Comparison of ENCODE assay signal across 21 cellular contexts in genomic region chr1:60553730-60554129, GRCh38.
DNase-seq lines count a peak whose midpoint lies in the region; ATAC-seq, FAIRE-seq and TF ChIP-seq lines count a peak whose summit lies in the region.
"Had no signal": no experiment of that assay in that cellular context is flagged by ENCODE, and none has a peak within 500 bp of the region (broad histone marks: within the 10 kb centered on the region; RNA-seq: fewer than 3 reads in every experiment).

No MANE protein-coding gene starts in this region.

- ATAC-seq in WTC11 (no peak), pancreas (no peak)
- ATAC-seq: HCT116 had no signal

- H3K36me3 Mint-ChIP-seq in WTC11: no peaks in the 10 kb centered on the region
- H3K36me3 Mint-ChIP-seq: CD4-positive, alpha-beta memory T cell had no signal

- DNase-seq in WTC11 (ENCODE audit: low spot score): no peak
- no peak for DNase-seq in frontal cortex (ENCODE audit: low spot score in 2 of 2)
- no peak for DNase-seq in pancreas
- DNase-seq in cortex of kidney (lab: John Stamatoyannopoulos, UW): no peak
- DNase-seq in breast epithelium (ENCODE audit: low spot score in 2 of 2): no peak
- DNase-seq in DMS 273 treated with DMSO at 0.1 percent for 48 hours (lab: John Stamatoyannopoulos, UW): no peak
- no peak for DNase-seq in ureter (ENCODE audit: low spot score)
- DNase-seq: 8988T; C1 segment of cervical spinal cord; Calu3; CD4-positive, alpha-beta memory T cell; COR-L47; DMS79; EL; GF-D8; H9 had no signal

- H3K27ac Mint-ChIP-seq in WTC11: no peak overlapping the region
- H3K27ac Mint-ChIP-seq: CD4-positive, alpha-beta memory T cell; H9 had no signal

- no peaks in the 10 kb centered on the region for H3K4me1 Mint-ChIP-seq in WTC11
- H3K4me1 Mint-ChIP-seq: CD4-positive, alpha-beta memory T cell; H9 had no signal

- H3K4me1 ChIP-seq in pancreas: no peaks in the 10 kb centered on the region
- H3K4me1 ChIP-seq in breast epithelium: no peaks in the 10 kb centered on the region

- FAIRE-seq in G401.6 (lab: Jason Lieb, UNC) (peak; percentile 98), frontal cortex (lab: Jason Lieb, UNC) (peak; percentile 91), pancreas (lab: Jason Lieb, UNC) (peak; percentile 98)
- FAIRE-seq: GM12891, GM18507, H1 had no signal

- no peak for TF ChIP-seq POLR2A in breast epithelium (IDR thresholded peaks at IDR 0.05)

- no peak overlapping the region for H3K27ac ChIP-seq in pancreas
- H3K27ac ChIP-seq in breast epithelium: no peak overlapping the region

- H3K27me3 Mint-ChIP-seq in WTC11 (ENCODE audit: low read depth): no peaks in the 10 kb centered on the region; the same call in 1 of the 2 replicates

- no peaks in the 10 kb centered on the region for H3K36me3 ChIP-seq in pancreas
- no peaks in the 10 kb centered on the region for H3K36me3 ChIP-seq in breast epithelium

- H3K4me3 ChIP-seq in pancreas (no peak overlapping the region), breast epithelium (no peak overlapping the region)

- 72 to 89% methylated on average over 2 of the region's 2 CpGs for WGBS in pancreas, 2 donors

- H3K9me3 ChIP-seq in pancreas (no peaks in the 10 kb centered on the region), breast epithelium (no peaks in the 10 kb centered on the region)

- H3K9me3 Mint-ChIP-seq in WTC11: peaks cover 8% of the 10 kb centered on the region
- H3K9me3 Mint-ChIP-seq: H9 had no signal

- H3K4me3 Mint-ChIP-seq in WTC11: no peak overlapping the region
- H3K4me3 Mint-ChIP-seq: CD4-positive, alpha-beta memory T cell; H9 had no signal

- CTCF ChIA-PET in WTC11 (lab: Charles Lee): interaction anchor here (1.4 kb wide), 1 partner anchor 212 kb away, joined by 8 read pairs; no protein-coding TSS in a partner anchor

- POLR2A ChIA-PET in WTC11 (lab: Charles Lee): no interaction called here

- intact Hi-C loops in pancreas (cut with DNase I): no loop called here
- intact Hi-C loops in breast epithelium (cut with DNase I; ENCODE audit: low total_unique reads): no loop called here

- H3K27me3 ChIP-seq in pancreas: peaks cover 0 to 6% (median 1%) of the 10 kb centered on the region in 4 donors
- H3K27me3 ChIP-seq in breast epithelium: no peaks in the 10 kb centered on the region

- no peak for TF ChIP-seq CTCF in WTC11 (IDR thresholded peaks at IDR 0.05)
- TF ChIP-seq CTCF in pancreas (IDR thresholded peaks at IDR 0.05): no peak
- no peak for TF ChIP-seq CTCF in breast epithelium (IDR thresholded peaks at IDR 0.05)

TF ChIP-seq in WTC11, 78 proteins besides CTCF, POLR2A, EP300 and RAD21:
- TF ChIP-seq JAZF1 (CRISPR knock-in tag; IDR thresholded peaks at IDR 0.05): no peak
- TF ChIP-seq HMGA2 (CRISPR knock-in tag; IDR thresholded peaks at IDR 0.05): peak; percentile 90; the same call in 1 of the 2 replicates
